In genomic region chr1:172266528-172267174, GRCh38 we compare ENCODE assay signal across 22 cellular contexts.
DNase-seq lines count a peak whose midpoint lies in the region; ATAC-seq, FAIRE-seq and TF ChIP-seq lines count a peak whose summit lies in the region.
"Had no signal": no experiment of that assay in that cellular context is flagged by ENCODE, and none has a peak within 500 bp of the region (broad histone marks: within the 10 kb centered on the region; RNA-seq: fewer than 3 reads in every experiment).

No MANE protein-coding gene starts in this region.

- CTCF ChIA-PET in HEK293 (lab: Yijun Ruan, JAX) = no interaction called here

- no peak for TF ChIP-seq CTCF in HEK293 (tag by site-specific recombination; IDR thresholded peaks at IDR 0.05)
- no peak for TF ChIP-seq CTCF in bronchial epithelial cell (IDR thresholded peaks at IDR 0.05; ENCODE audit: insufficient read depth, low read length, severe bottlenecking)

- no peak for ATAC-seq in GM18868 (IDR thresholded peaks at IDR 0.05; ENCODE audit: unreplicated experiment)
- ATAC-seq: GM23338; stimulated activated memory B cell treated with anti-CD40 and anti-IgM and Interleukin-4, amounts not matched to agents 10 μg/mL and 1 μg/mL and 100 μg/mL, for 72 hours; upper lobe of right lung had no signal

- DNase-seq in activated CD4-positive, alpha-beta T cell treated with anti-CD3 and anti-CD28 coated beads for 48 hours = peak; percentile 72
- no peak for DNase-seq in activated CD4-positive, alpha-beta T cell treated with anti-CD3 and anti-CD28 coated beads for 4 hours
- DNase-seq in bronchial epithelial cell (ENCODE audit: low read depth) (peak; percentile 73), NCI-H2227 treated with DMSO at 0.1 percent for 48 hours (lab: John Stamatoyannopoulos, UW) (no peak), DMS153 (lab: John Stamatoyannopoulos, UW) (no peak)
- DNase-seq in stimulated activated CD4-positive, alpha-beta T cell treated with anti-CD3 and anti-CD28 coated beads, Interleukin-4, amount 100 ng/mL, for 48 hours (ENCODE audit: low read depth in 2 of 2) = peak; percentile 30 to 57
- DNase-seq: ACHN; activated CD8-positive, alpha-beta memory T cell treated with anti-CD3 and anti-CD28 coated beads, Interleukin-2, amount 50 U/mL, for 48 hours; NCI-H187 treated with DMSO at 0.1 percent for 48 hours; NCI-H446 treated with DMSO at 0.1 percent for 48 hours; NK-92 treated with Interleukin-12 subunit alpha and Interleukin-12 subunit beta, amount 100 ng/mL, for 24 hours; SW 1271; upper lobe of right lung had no signal

- H3K27me3 ChIP-seq in bronchial epithelial cell (ENCODE audit: control insufficient read depth, insufficient read depth, low read length) = no peaks in the 10 kb centered on the region
- H3K27me3 ChIP-seq: ascending aorta, hepatocyte, neural progenitor cell, upper lobe of right lung had no signal

- H3K4me3 ChIP-seq in HEK293 (ENCODE audit: low read depth, low read length) = no peak overlapping the region
- no peak overlapping the region for H3K4me3 ChIP-seq in bronchial epithelial cell (ENCODE audit: low read depth, low read length)
- H3K4me3 ChIP-seq: ascending aorta, GM23338, hepatocyte, neural progenitor cell, upper lobe of right lung had no signal

- POLR2A ChIA-PET in HEK293 (lab: Yijun Ruan, JAX) = no interaction called here

- H3K4me1 ChIP-seq in HEK293 (ENCODE audit: control insufficient read depth, insufficient read depth, low read length) = no peaks in the 10 kb centered on the region
- H3K4me1 ChIP-seq: neural progenitor cell had no signal

- H3K9me3 ChIP-seq in HEK293 (ENCODE audit: control insufficient read depth, insufficient read depth, low read depth, low read length) = no peaks in the 10 kb centered on the region
- H3K9me3 ChIP-seq: ascending aorta, upper lobe of right lung had no signal

- FAIRE-seq in bronchial epithelial cell (lab: Jason Lieb, UNC) = no peak
- FAIRE-seq: endometrium, keratinocyte had no signal

- no peak overlapping the region for H3K27ac ChIP-seq in HEK293 (ENCODE audit: extremely low read depth, low read depth, low read length)
- H3K27ac ChIP-seq: ascending aorta, hepatocyte, neural progenitor cell, upper lobe of right lung had no signal

- H3K36me3 ChIP-seq in HEK293 (ENCODE audit: control insufficient read depth in 2 of 2, insufficient read depth in 1 of 2, low read length in 2 of 2) (no peaks in the 10 kb centered on the region), bronchial epithelial cell (ENCODE audit: control insufficient read depth, insufficient read depth, low read length) (no peaks in the 10 kb centered on the region)
- H3K36me3 ChIP-seq: ascending aorta, neural progenitor cell, upper lobe of right lung had no signal

TF ChIP-seq in HEK293, 187 proteins besides CTCF, POLR2A, EP300 and RAD21:
- TF ChIP-seq ZNF214 (tag by site-specific recombination; IDR thresholded peaks at IDR 0.05; ENCODE audit: borderline replicate concordance) (no peak), MZF1 (tag by site-specific recombination; IDR thresholded peaks at IDR 0.05; ENCODE audit: borderline replicate concordance) (no peak), EGR2 (tag by site-specific recombination; IDR thresholded peaks at IDR 0.05; ENCODE audit: low read depth) (peak; percentile 53), ZFHX2 (tag by site-specific recombination; conservative IDR thresholded peaks at IDR 0.05) (0 out of 2 replicates have a peak, but pooled peaks have one; percentile 27), ZNF274 (IDR thresholded peaks at IDR 0.05; ENCODE audit: low read length) (no peak), ZNF274 (tag by site-specific recombination; IDR thresholded peaks at IDR 0.05; ENCODE audit: borderline replicate concordance) (no peak), ZNF701 (tag by site-specific recombination; IDR thresholded peaks at IDR 0.05) (no peak)

Comparison
In these comparisons a context has a peak if more than half of its experiments do, and no peak if none do; other contexts are left out.
1. DNase-seq: peak in activated CD4-positive, alpha-beta T cell treated with anti-CD3 and anti-CD28 coated beads for 48 hours (single experiment), bronchial epithelial cell (single experiment) and stimulated activated CD4-positive, alpha-beta T cell treated with anti-CD3 and anti-CD28 coated beads, Interleukin-4, amount 100 ng/mL, for 48 hours (2 of 2); none in activated CD4-positive, alpha-beta T cell treated with anti-CD3 and anti-CD28 coated beads for 4 hours (0 of 2), NCI-H2227 treated with DMSO at 0.1 percent for 48 hours (single experiment) and DMS153 (single experiment).